Comparison of ENCODE assay signal across 1 cellular context in the genomic region with DNA sequence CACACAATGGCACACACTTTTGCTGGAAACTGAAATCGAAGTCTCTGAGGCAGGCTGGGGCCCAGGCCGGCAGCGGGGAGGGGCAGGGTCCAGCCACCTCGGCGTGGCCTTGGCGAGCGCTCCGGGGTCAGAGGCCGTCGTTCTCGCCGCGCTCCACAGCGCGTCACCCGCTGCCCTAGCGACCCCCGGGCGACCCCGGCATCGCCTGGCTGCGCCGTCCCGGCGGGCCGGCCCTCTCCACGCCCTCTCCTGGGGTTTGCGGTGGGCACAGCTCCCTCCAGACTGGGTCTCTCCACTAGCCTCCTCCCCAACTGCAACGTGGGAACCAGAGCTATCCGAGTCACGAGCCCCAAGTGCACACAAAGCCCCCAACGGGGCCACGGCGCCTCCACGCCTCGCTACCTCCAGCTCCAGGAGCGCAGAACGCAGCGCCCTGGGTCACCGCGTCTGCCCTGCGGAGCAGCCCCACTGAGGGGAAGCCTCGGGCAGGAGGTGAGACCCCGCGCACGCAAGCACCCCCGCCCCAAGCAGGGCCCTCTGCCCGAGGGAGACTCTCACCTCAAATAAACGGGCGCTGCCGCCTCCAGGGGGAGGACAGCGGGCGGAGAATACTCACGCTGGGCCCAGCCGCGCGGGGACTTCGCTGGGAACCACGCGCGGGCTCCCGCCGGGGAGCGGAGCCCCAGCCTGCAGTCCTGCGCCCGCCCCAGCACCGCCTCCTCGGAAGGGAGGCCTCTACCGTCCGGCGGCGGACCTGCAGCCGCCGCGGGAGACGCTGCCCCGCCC.
TF ChIP-seq lines count a peak whose summit lies in the region.

No MANE protein-coding gene starts in this region.

TF ChIP-seq in HepG2, 621 proteins besides CTCF, POLR2A, EP300 and RAD21 (continued from another document and continues in another):
- TF ChIP-seq, protein P1, sequence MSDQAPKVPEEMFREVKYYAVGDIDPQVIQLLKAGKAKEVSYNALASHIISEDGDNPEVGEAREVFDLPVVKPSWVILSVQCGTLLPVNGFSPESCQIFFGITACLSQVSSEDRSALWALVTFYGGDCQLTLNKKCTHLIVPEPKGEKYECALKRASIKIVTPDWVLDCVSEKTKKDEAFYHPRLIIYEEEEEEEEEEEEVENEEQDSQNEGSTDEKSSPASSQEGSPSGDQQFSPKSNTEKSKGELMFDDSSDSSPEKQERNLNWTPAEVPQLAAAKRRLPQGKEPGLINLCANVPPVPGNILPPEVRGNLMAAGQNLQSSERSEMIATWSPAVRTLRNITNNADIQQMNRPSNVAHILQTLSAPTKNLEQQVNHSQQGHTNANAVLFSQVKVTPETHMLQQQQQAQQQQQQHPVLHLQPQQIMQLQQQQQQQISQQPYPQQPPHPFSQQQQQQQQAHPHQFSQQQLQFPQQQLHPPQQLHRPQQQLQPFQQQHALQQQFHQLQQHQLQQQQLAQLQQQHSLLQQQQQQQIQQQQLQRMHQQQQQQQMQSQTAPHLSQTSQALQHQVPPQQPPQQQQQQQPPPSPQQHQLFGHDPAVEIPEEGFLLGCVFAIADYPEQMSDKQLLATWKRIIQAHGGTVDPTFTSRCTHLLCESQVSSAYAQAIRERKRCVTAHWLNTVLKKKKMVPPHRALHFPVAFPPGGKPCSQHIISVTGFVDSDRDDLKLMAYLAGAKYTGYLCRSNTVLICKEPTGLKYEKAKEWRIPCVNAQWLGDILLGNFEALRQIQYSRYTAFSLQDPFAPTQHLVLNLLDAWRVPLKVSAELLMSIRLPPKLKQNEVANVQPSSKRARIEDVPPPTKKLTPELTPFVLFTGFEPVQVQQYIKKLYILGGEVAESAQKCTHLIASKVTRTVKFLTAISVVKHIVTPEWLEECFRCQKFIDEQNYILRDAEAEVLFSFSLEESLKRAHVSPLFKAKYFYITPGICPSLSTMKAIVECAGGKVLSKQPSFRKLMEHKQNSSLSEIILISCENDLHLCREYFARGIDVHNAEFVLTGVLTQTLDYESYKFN (CRISPR knock-in tag; conservative IDR thresholded peaks at IDR 0.05), result peak; percentile 50
- no peak for TF ChIP-seq ZEB1 (IDR thresholded peaks at IDR 0.05; ENCODE audit: insufficient replicate concordance, low read depth)
- peak; percentile 31 for TF ChIP-seq KMT2B (CRISPR knock-in tag; IDR thresholded peaks at IDR 0.05)
- no peak for TF ChIP-seq ZNF747 (CRISPR knock-in tag; IDR thresholded peaks at IDR 0.05; ENCODE audit: borderline replicate concordance)
- no peak for TF ChIP-seq NFRKB (IDR thresholded peaks at IDR 0.05)
- no peak for TF ChIP-seq DPF2 (CRISPR knock-in tag; IDR thresholded peaks at IDR 0.05; ENCODE audit: borderline replicate concordance, low read depth)
- TF ChIP-seq ZNF235 (CRISPR knock-in tag; IDR thresholded peaks at IDR 0.05; ENCODE audit: borderline replicate concordance), result no peak
- TF ChIP-seq PHF8 (CRISPR knock-in tag; IDR thresholded peaks at IDR 0.05), result peak; percentile 84
- TF ChIP-seq ZNF451 (CRISPR knock-in tag; IDR thresholded peaks at IDR 0.05), result no peak
- no peak; the same call in 1 of the 2 replicates for TF ChIP-seq ZNF274 (CRISPR knock-in tag; IDR thresholded peaks at IDR 0.05)
- TF ChIP-seq POGZ (CRISPR knock-in tag; IDR thresholded peaks at IDR 0.05), result peak; percentile 59; the same call in 1 of the 2 replicates
- TF ChIP-seq SP4 (CRISPR knock-in tag; IDR thresholded peaks at IDR 0.05), result no peak; the same call in 1 of the 2 replicates
- TF ChIP-seq ZSCAN25 (CRISPR knock-in tag; IDR thresholded peaks at IDR 0.05), result no peak
- TF ChIP-seq, protein P2, sequence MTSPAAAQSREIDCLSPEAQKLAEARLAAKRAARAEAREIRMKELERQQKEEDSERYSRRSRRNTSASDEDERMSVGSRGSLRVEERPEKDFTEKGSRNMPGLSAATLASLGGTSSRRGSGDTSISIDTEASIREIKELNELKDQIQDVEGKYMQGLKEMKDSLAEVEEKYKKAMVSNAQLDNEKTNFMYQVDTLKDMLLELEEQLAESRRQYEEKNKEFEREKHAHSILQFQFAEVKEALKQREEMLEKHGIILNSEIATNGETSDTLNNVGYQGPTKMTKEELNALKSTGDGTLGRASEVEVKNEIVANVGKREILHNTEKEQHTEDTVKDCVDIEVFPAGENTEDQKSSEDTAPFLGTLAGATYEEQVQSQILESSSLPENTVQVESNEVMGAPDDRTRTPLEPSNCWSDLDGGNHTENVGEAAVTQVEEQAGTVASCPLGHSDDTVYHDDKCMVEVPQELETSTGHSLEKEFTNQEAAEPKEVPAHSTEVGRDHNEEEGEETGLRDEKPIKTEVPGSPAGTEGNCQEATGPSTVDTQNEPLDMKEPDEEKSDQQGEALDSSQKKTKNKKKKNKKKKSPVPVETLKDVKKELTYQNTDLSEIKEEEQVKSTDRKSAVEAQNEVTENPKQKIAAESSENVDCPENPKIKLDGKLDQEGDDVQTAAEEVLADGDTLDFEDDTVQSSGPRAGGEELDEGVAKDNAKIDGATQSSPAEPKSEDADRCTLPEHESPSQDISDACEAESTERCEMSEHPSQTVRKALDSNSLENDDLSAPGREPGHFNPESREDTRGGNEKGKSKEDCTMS (CRISPR knock-in tag; conservative IDR thresholded peaks at IDR 0.05), result no peak
- no peak for TF ChIP-seq ZNF446 (CRISPR knock-in tag; IDR thresholded peaks at IDR 0.05)
- TF ChIP-seq, protein P3, sequence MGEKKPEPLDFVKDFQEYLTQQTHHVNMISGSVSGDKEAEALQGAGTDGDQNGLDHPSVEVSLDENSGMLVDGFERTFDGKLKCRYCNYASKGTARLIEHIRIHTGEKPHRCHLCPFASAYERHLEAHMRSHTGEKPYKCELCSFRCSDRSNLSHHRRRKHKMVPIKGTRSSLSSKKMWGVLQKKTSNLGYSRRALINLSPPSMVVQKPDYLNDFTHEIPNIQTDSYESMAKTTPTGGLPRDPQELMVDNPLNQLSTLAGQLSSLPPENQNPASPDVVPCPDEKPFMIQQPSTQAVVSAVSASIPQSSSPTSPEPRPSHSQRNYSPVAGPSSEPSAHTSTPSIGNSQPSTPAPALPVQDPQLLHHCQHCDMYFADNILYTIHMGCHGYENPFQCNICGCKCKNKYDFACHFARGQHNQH (CRISPR knock-in tag; IDR thresholded peaks at IDR 0.05), result 0 out of 2 replicates have a peak, but pooled peaks have one; percentile 28
- TF ChIP-seq ZNF367 (CRISPR knock-in tag; IDR thresholded peaks at IDR 0.05; ENCODE audit: borderline replicate concordance), result no peak
- no peak for TF ChIP-seq TBP (CRISPR knock-in tag; IDR thresholded peaks at IDR 0.05)
- TF ChIP-seq, protein P4, sequence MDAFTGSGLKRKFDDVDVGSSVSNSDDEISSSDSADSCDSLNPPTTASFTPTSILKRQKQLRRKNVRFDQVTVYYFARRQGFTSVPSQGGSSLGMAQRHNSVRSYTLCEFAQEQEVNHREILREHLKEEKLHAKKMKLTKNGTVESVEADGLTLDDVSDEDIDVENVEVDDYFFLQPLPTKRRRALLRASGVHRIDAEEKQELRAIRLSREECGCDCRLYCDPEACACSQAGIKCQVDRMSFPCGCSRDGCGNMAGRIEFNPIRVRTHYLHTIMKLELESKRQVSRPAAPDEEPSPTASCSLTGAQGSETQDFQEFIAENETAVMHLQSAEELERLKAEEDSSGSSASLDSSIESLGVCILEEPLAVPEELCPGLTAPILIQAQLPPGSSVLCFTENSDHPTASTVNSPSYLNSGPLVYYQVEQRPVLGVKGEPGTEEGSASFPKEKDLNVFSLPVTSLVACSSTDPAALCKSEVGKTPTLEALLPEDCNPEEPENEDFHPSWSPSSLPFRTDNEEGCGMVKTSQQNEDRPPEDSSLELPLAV (CRISPR knock-in tag; conservative IDR thresholded peaks at IDR 0.05; ENCODE audit: low read depth), result no peak
- no peak for TF ChIP-seq ZFP1 (CRISPR knock-in tag; IDR thresholded peaks at IDR 0.05)
- no peak for TF ChIP-seq FLYWCH1 (CRISPR knock-in tag; IDR thresholded peaks at IDR 0.05)
- no peak for TF ChIP-seq MAFF (IDR thresholded peaks at IDR 0.05; ENCODE audit: low read depth, low read length)
- no peak for TF ChIP-seq SUZ12 (IDR thresholded peaks at IDR 0.05; ENCODE audit: low read depth, low read length)
- TF ChIP-seq, protein P5, sequence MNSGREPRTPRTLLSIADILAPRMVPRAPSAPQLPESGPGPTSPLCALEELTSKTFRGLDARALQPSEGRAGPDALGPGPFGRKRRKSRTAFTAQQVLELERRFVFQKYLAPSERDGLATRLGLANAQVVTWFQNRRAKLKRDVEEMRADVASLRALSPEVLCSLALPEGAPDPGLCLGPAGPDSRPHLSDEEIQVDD (CRISPR knock-in tag; IDR thresholded peaks at IDR 0.05; ENCODE audit: borderline replicate concordance), result peak; percentile 41; the same call in 1 of the 2 replicates
- no peak for TF ChIP-seq KLF16 (CRISPR knock-in tag; IDR thresholded peaks at IDR 0.05)
- peak; percentile 67 for TF ChIP-seq ZNF777 (CRISPR knock-in tag; IDR thresholded peaks at IDR 0.05)
- TF ChIP-seq SIX1 (CRISPR knock-in tag; IDR thresholded peaks at IDR 0.05; ENCODE audit: borderline replicate concordance), result no peak
- TF ChIP-seq, protein P6, sequence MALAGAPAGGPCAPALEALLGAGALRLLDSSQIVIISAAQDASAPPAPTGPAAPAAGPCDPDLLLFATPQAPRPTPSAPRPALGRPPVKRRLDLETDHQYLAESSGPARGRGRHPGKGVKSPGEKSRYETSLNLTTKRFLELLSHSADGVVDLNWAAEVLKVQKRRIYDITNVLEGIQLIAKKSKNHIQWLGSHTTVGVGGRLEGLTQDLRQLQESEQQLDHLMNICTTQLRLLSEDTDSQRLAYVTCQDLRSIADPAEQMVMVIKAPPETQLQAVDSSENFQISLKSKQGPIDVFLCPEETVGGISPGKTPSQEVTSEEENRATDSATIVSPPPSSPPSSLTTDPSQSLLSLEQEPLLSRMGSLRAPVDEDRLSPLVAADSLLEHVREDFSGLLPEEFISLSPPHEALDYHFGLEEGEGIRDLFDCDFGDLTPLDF (CRISPR knock-in tag; IDR thresholded peaks at IDR 0.05), result peak; percentile 34; the same call in 1 of the 2 replicates
- TF ChIP-seq, protein P7, sequence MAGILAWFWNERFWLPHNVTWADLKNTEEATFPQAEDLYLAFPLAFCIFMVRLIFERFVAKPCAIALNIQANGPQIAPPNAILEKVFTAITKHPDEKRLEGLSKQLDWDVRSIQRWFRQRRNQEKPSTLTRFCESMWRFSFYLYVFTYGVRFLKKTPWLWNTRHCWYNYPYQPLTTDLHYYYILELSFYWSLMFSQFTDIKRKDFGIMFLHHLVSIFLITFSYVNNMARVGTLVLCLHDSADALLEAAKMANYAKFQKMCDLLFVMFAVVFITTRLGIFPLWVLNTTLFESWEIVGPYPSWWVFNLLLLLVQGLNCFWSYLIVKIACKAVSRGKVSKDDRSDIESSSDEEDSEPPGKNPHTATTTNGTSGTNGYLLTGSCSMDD (CRISPR knock-in tag; IDR thresholded peaks at IDR 0.05), result no peak
- no peak for TF ChIP-seq ZNF713 (CRISPR knock-in tag; IDR thresholded peaks at IDR 0.05)
- peak; percentile 63 for TF ChIP-seq HOXA3 (CRISPR knock-in tag; IDR thresholded peaks at IDR 0.05)
- TF ChIP-seq, protein P8, sequence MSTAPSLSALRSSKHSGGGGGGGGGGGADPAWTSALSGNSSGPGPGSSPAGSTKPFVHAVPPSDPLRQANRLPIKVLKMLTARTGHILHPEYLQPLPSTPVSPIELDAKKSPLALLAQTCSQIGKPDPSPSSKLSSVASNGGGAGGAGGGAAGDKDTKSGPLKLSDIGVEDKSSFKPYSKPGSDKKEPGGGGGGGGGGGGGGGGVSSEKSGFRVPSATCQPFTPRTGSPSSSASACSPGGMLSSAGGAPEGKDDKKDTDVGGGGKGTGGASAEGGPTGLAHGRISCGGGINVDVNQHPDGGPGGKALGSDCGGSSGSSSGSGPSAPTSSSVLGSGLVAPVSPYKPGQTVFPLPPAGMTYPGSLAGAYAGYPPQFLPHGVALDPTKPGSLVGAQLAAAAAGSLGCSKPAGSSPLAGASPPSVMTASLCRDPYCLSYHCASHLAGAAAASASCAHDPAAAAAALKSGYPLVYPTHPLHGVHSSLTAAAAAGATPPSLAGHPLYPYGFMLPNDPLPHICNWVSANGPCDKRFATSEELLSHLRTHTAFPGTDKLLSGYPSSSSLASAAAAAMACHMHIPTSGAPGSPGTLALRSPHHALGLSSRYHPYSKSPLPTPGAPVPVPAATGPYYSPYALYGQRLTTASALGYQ (CRISPR knock-in tag; IDR thresholded peaks at IDR 0.05), result peak; percentile 42; the same call in 1 of the 2 replicates
- TF ChIP-seq, protein P9, sequence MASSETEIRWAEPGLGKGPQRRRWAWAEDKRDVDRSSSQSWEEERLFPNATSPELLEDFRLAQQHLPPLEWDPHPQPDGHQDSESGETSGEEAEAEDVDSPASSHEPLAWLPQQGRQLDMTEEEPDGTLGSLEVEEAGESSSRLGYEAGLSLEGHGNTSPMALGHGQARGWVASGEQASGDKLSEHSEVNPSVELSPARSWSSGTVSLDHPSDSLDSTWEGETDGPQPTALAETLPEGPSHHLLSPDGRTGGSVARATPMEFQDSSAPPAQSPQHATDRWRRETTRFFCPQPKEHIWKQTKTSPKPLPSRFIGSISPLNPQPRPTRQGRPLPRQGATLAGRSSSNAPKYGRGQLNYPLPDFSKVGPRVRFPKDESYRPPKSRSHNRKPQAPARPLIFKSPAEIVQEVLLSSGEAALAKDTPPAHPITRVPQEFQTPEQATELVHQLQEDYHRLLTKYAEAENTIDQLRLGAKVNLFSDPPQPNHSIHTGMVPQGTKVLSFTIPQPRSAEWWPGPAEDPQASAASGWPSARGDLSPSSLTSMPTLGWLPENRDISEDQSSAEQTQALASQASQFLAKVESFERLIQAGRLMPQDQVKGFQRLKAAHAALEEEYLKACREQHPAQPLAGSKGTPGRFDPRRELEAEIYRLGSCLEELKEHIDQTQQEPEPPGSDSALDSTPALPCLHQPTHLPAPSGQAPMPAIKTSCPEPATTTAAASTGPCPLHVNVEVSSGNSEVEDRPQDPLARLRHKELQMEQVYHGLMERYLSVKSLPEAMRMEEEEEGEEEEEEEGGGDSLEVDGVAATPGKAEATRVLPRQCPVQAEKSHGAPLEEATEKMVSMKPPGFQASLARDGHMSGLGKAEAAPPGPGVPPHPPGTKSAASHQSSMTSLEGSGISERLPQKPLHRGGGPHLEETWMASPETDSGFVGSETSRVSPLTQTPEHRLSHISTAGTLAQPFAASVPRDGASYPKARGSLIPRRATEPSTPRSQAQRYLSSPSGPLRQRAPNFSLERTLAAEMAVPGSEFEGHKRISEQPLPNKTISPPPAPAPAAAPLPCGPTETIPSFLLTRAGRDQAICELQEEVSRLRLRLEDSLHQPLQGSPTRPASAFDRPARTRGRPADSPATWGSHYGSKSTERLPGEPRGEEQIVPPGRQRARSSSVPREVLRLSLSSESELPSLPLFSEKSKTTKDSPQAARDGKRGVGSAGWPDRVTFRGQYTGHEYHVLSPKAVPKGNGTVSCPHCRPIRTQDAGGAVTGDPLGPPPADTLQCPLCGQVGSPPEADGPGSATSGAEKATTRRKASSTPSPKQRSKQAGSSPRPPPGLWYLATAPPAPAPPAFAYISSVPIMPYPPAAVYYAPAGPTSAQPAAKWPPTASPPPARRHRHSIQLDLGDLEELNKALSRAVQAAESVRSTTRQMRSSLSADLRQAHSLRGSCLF (CRISPR knock-in tag; IDR thresholded peaks at IDR 0.05; ENCODE audit: borderline replicate concordance), result no peak
- no peak for TF ChIP-seq KLF9 (CRISPR knock-in tag; IDR thresholded peaks at IDR 0.05; ENCODE audit: low read depth)
- TF ChIP-seq MXD4 (CRISPR knock-in tag; IDR thresholded peaks at IDR 0.05), result peak; percentile 42; the same call in 1 of the 2 replicates
- no peak for TF ChIP-seq ZNF660 (CRISPR knock-in tag; IDR thresholded peaks at IDR 0.05; ENCODE audit: borderline replicate concordance, low read depth)
- no peak for TF ChIP-seq AKAP8 (CRISPR knock-in tag; IDR thresholded peaks at IDR 0.05)
- TF ChIP-seq ZNF556 (CRISPR knock-in tag; IDR thresholded peaks at IDR 0.05; ENCODE audit: borderline replicate concordance), result peak; percentile 18; the same call in 1 of the 2 replicates
- no peak for TF ChIP-seq ATF1 (CRISPR knock-in tag; IDR thresholded peaks at IDR 0.05)
- TF ChIP-seq ZZZ3 (CRISPR knock-in tag; IDR thresholded peaks at IDR 0.05; ENCODE audit: borderline replicate concordance), result no peak
- TF ChIP-seq MAFG (CRISPR knock-in tag; IDR thresholded peaks at IDR 0.05), result no peak
- no peak for TF ChIP-seq ZNF510 (CRISPR knock-in tag; IDR thresholded peaks at IDR 0.05; ENCODE audit: low read depth)
